In genomic region chr1:180612591-180612990, GRCh38 we compare ENCODE assay signal across 26 cellular contexts. TPM values are rescaled to one million over a fixed set of nuclear protein-coding genes. Genes with fewer than 3 reads are reported as not detected.
"Had no signal": no experiment of that assay in that cellular context is flagged by ENCODE, and none has a peak within 500 bp of the region (broad histone marks: within the 10 kb centered on the region; RNA-seq: fewer than 3 reads in every experiment).

No MANE protein-coding gene starts in this region.

- H3K9me3 ChIP-seq: left lung, neutrophil, psoas muscle, stomach, thoracic aorta, transverse colon had no signal

- H3K4me3 ChIP-seq: dorsolateral prefrontal cortex, left lung, psoas muscle, stomach, thoracic aorta, transverse colon had no signal

- H3K4me1 ChIP-seq: transverse colon had no signal

- FAIRE-seq: small intestine had no signal

- ATAC-seq: esophagus mucosa; left lung; naive thymus-derived CD4-positive, alpha-beta T cell; psoas muscle had no signal

- H3K36me3 ChIP-seq: left lung, neutrophil, stomach, thoracic aorta, transverse colon had no signal

- H3K27ac ChIP-seq: left lung, neutrophil, stomach, transverse colon had no signal

- DNase-seq: central memory CD4-positive, alpha-beta T cell; cortex of kidney; dorsolateral prefrontal cortex; effector CD8-positive, alpha-beta T cell; foreskin fibroblast; hypothalamus; islet precursor cell; left lung; naive thymus-derived CD4-positive, alpha-beta T cell; nephron progenitor cell; psoas muscle; retina; small intestine; stimulated activated CD4-positive, alpha-beta T cell treated with anti-CD3 and anti-CD28 coated beads, Interleukin-12 subunit alpha, Interleukin-12 subunit beta, amount 100 ng/mL, for 4 hours; stimulated activated naive CD4-positive, alpha-beta T cell; stomach; substantia nigra; transverse colon had no signal

- H3K27me3 ChIP-seq: dorsolateral prefrontal cortex, left lung, neutrophil, stomach, transverse colon had no signal

RNA-seq across cellular contexts. Expression of gene OVAAL, which starts 53.8 kb away (rescaled TPM):
- total RNA-seq: esophagus mucosa; left lung; lung microvascular endothelial cell; mesenteric fat pad; mononuclear cell; naive thymus-derived CD4-positive, alpha-beta T cell; osteoblast; psoas muscle; stomach; thoracic aorta; ureter had no signal
- polyA plus RNA-seq: naive thymus-derived CD4-positive, alpha-beta T cell; small intestine; stomach had no signal
